In genomic region chr6:110271732-110272022, GRCh38 we compare ENCODE assay signal across 3 cellular contexts.
A peak's percentile ranks its signal among the peaks of the same experiment; 100 is the strongest.
TF ChIP-seq lines count a peak whose summit lies in the region.

No MANE protein-coding gene starts in this region.

TF ChIP-seq in A549, 52 proteins besides CTCF, POLR2A, EP300 and RAD21:
- TF ChIP-seq ZC3H11A (IDR thresholded peaks at IDR 0.05): no peak
- peak; percentile 82 for TF ChIP-seq MAFK (IDR thresholded peaks at IDR 0.05; ENCODE audit: partially characterized antibody)
TF ChIP-seq in A549: peak in this region for 1.

TF ChIP-seq in IMR-90, 13 proteins besides CTCF, POLR2A, EP300 and RAD21:
- TF ChIP-seq MAFK (IDR thresholded peaks at IDR 0.05; ENCODE audit: low read depth, low read length) (peak; percentile 97), RFX5 (IDR thresholded peaks at IDR 0.05; ENCODE audit: low read depth, low read length) (no peak)

TF ChIP-seq in K562, 482 proteins besides CTCF, POLR2A, EP300 and RAD21:
- TF ChIP-seq ZBTB43 (CRISPR knock-in tag; IDR thresholded peaks at IDR 0.05) (no peak), MAFF (IDR thresholded peaks at IDR 0.05; ENCODE audit: low read length) (peak; percentile 81), ZNF76 (CRISPR knock-in tag; IDR thresholded peaks at IDR 0.05; ENCODE audit: borderline replicate concordance) (no peak), ZNF324 (CRISPR knock-in tag; IDR thresholded peaks at IDR 0.05) (no peak), MAFG (tag; conservative IDR thresholded peaks at IDR 0.05) (peak; percentile 62), CBX5 (IDR thresholded peaks at IDR 0.05; ENCODE audit: borderline replicate concordance, low read depth) (no peak), FOXJ3 (CRISPR knock-in tag; IDR thresholded peaks at IDR 0.05) (no peak), RBM39 (optimal IDR thresholded peaks at IDR 0.05; ENCODE audit: low read depth, low read length) (no peak), NELFE (IDR thresholded peaks at IDR 0.05; ENCODE audit: insufficient read depth, insufficient read length) (no peak), ZNF316 (IDR thresholded peaks at IDR 0.05) (peak; percentile 85), C11orf30 (IDR thresholded peaks at IDR 0.05; ENCODE audit: low read depth) (peak; percentile 70), MCM2 (IDR thresholded peaks at IDR 0.05; ENCODE audit: low read depth) (no peak), MIER1 (IDR thresholded peaks at IDR 0.05; ENCODE audit: low read depth) (no peak), MAFK (IDR thresholded peaks at IDR 0.05; ENCODE audit: low read length) (peak; percentile 81)
